In genomic region chr1:20496241-20496661, GRCh38 we compare ENCODE assay signal across 11 cellular contexts. TPM values are rescaled to one million over a fixed set of nuclear protein-coding genes. Genes with fewer than 3 reads are reported as not detected.
DNase-seq lines count a peak whose midpoint lies in the region; ATAC-seq and TF ChIP-seq lines count a peak whose summit lies in the region.
"Had no signal": no experiment of that assay in that cellular context is flagged by ENCODE, and none has a peak within 500 bp of the region (broad histone marks: within the 10 kb centered on the region; RNA-seq: fewer than 3 reads in every experiment).

No MANE protein-coding gene starts in this region.

- H3K4me1 ChIP-seq in SJSA1 (replicated peaks) (peaks cover 32% of the 10 kb centered on the region), ovary (ENCODE audit: insufficient read depth) (no peaks in the 10 kb centered on the region)
- H3K4me1 ChIP-seq: colonic mucosa had no signal

- 70 to 75% (median 74%) methylated on average over 8 of the region's 8 CpGs for WGBS in ovary, 3 donors

- no peak for TF ChIP-seq POLR2A in ovary (IDR thresholded peaks at IDR 0.05)

- peak; percentile 18 for DNase-seq in activated naive CD4-positive, alpha-beta T cell treated with Interleukin-2 at 50 U/mL for 16 hours
- no peak for DNase-seq in activated naive CD4-positive, alpha-beta T cell (lab: John Stamatoyannopoulos, UW)
- DNase-seq in SJSA1 (ENCODE audit: low read depth in 1 of 2, low spot score in 2 of 2) (peak; percentile 69 to 72), epithelial cell of proximal tubule (ENCODE audit: low read depth) (peak; percentile 74), GM19240 (ENCODE audit: insufficient read length, low spot score) (no peak), ovary (no peak)
- peak; percentile 58 for DNase-seq in stimulated activated CD8-positive, alpha-beta memory T cell treated with anti-CD3 and anti-CD28 coated beads, Interleukin-4, amount 100 ng/mL, for 48 hours
- DNase-seq: colonic mucosa, thyroid gland had no signal

- H3K4me3 ChIP-seq in SJSA1, result no peak overlapping the region
- H3K4me3 ChIP-seq in epithelial cell of proximal tubule (ENCODE audit: low read depth, low read length), result no peak overlapping the region
- no peak overlapping the region for H3K4me3 ChIP-seq in ovary
- H3K4me3 ChIP-seq: colonic mucosa, thyroid gland had no signal

- no peak for TF ChIP-seq CTCF in epithelial cell of proximal tubule (conservative IDR thresholded peaks at IDR 0.05; ENCODE audit: low read depth, low read length)
- no peak for TF ChIP-seq CTCF in ovary (IDR thresholded peaks at IDR 0.05)

- H3K27ac ChIP-seq in SJSA1, result peak overlapping the region; percentile 55
- no peak overlapping the region for H3K27ac ChIP-seq in ovary
- H3K27ac ChIP-seq: colonic mucosa, thyroid gland had no signal

- no peak for ATAC-seq in GM21390 (IDR thresholded peaks at IDR 0.05; ENCODE audit: unreplicated experiment)
- ATAC-seq: Right ventricle myocardium inferior had no signal

- no peak for TF ChIP-seq EP300 in ovary (IDR thresholded peaks at IDR 0.05)

- no peaks in the 10 kb centered on the region for H3K27me3 ChIP-seq in SJSA1 (replicated peaks)
- H3K27me3 ChIP-seq in ovary, result no peaks in the 10 kb centered on the region
- H3K27me3 ChIP-seq: colonic mucosa, thyroid gland had no signal

- intact Hi-C loops in ovary (cut with DNase I), result loop anchor here in 2 of 4 donors (5.0 to 10.0 kb wide), 4 partner anchors 121 to 581 kb away; no protein-coding TSS in a partner anchor

- H3K9me3 ChIP-seq in SJSA1 (replicated peaks) (no peaks in the 10 kb centered on the region), ovary (no peaks in the 10 kb centered on the region)
- H3K9me3 ChIP-seq: colonic mucosa, thyroid gland had no signal

- peaks cover 41% of the 10 kb centered on the region for H3K36me3 ChIP-seq in SJSA1
- no peaks in the 10 kb centered on the region for H3K36me3 ChIP-seq in ovary

RNA-seq across cellular contexts. Expression of gene CAMK2N1, which starts 10.2 kb away (rescaled TPM):
- 33.8 and 37.1 TPM in 2 replicates for total RNA-seq in SJSA1 (2014; rRNA removed; shearing (Covaris generic))
- 18.2 and 19.7 TPM in 2 replicates for total RNA-seq in epithelial cell of proximal tubule
- 10 to 100 TPM; 11.3 to 95.9 (median 35.2) TPM for total RNA-seq in ovary
- 10 to 100 TPM; 20.8 to 42.6 TPM for polyA plus RNA-seq in ovary

RNA-seq across cellular contexts. Expression of gene MUL1, which starts 11.7 kb away (rescaled TPM):
- total RNA-seq in SJSA1 (2014; rRNA removed; shearing (Covaris generic)), result 25.4 and 42.2 TPM in 2 replicates
- 24.6 and 30.4 TPM in 2 replicates for total RNA-seq in epithelial cell of proximal tubule
- 10 to 100 TPM; 19.9 to 31.6 (median 24.6) TPM for total RNA-seq in ovary
- polyA plus RNA-seq in ovary, result 10 to 100 TPM; 16.7 to 20.1 TPM

RNA-seq across cellular contexts. Expression of gene FAM43B, which starts 56.1 kb away (rescaled TPM):
- not detected in 2 replicates for total RNA-seq in SJSA1 (2014; rRNA removed; shearing (Covaris generic))
- 0.36 and 0.81 TPM in 2 replicates for total RNA-seq in epithelial cell of proximal tubule
- 1 to 10 TPM in 1 of 7 donors, under 1 TPM in 3, not detected in 3; 0.35 to 1.1 (median 0.69) TPM for total RNA-seq in ovary
- under 1 TPM; 0.04 to 0.22 TPM for polyA plus RNA-seq in ovary

Comparison
In these comparisons a context has a peak if more than half of its experiments do, and no peak if none do; other contexts are left out.
1. DNase-seq: peak in activated naive CD4-positive, alpha-beta T cell treated with Interleukin-2 at 50 U/mL for 16 hours (single experiment), SJSA1 (2 of 2), epithelial cell of proximal tubule (single experiment) and stimulated activated CD8-positive, alpha-beta memory T cell treated with anti-CD3 and anti-CD28 coated beads, Interleukin-4, amount 100 ng/mL, for 48 hours (single experiment); none in activated naive CD4-positive, alpha-beta T cell (0 of 4), GM19240 (single experiment) and ovary (0 of 5).